In genomic region chr9:129145841-129146292, GRCh38 we compare ENCODE assay signal across 10 cellular contexts.
DNase-seq lines count a peak whose midpoint lies in the region; ATAC-seq and TF ChIP-seq lines count a peak whose summit lies in the region.
"Had no signal": no experiment of that assay in that cellular context is flagged by ENCODE, and none has a peak within 500 bp of the region (broad histone marks: within the 10 kb centered on the region; RNA-seq: fewer than 3 reads in every experiment).

No MANE protein-coding gene starts in this region.

- no peaks in the 10 kb centered on the region for H3K9me3 ChIP-seq in RWPE2 (ENCODE audit: severe bottlenecking)

- POLR2A ChIA-PET in AG04449 (lab: Yijun Ruan, JAX), result interaction anchor here (1.6 to 11.6 kb wide), 4 partner anchors 20 to 351 kb away, joined by 5 to 233 read pairs (median 8); partner anchors contain the start of gene IER5L

- CTCF ChIA-PET in AG04449 (lab: Yijun Ruan, JAX), result interaction anchor here (1.1 to 18.3 kb wide), 7 partner anchors 9 to 478 kb away, joined by 3 to 345 read pairs (median 5); partner anchors contain the start of gene IER5L

- TF ChIP-seq CTCF in AG04449 (IDR thresholded peaks at IDR 0.05; ENCODE audit: insufficient read depth, low read length, missing control alignments) (no peak), RWPE2 (IDR thresholded peaks at IDR 0.05; ENCODE audit: poor library complexity, severe bottlenecking) (no peak), foreskin fibroblast (IDR thresholded peaks at IDR 0.05; ENCODE audit: low read depth, low read length) (no peak)

- peaks cover 36% of the 10 kb centered on the region for H3K36me3 ChIP-seq in RWPE2 (ENCODE audit: low read depth)

- peak overlapping the region; percentile 28 for H3K27ac ChIP-seq in RWPE2 (ENCODE audit: poor library complexity, severe bottlenecking)

- H3K27me3 ChIP-seq in RWPE2 (ENCODE audit: insufficient read depth, poor library complexity, severe bottlenecking), result no peaks in the 10 kb centered on the region

- DNase-seq in AG04449 (ENCODE audit: low read depth, low spot score) (peak; percentile 56), RWPE2 (ENCODE audit: low spot score) (no peak), foreskin fibroblast (peak; percentile 87 to 92), non-pigmented ciliary epithelial cell (ENCODE audit: low read depth) (peak; percentile 76), DMS53 (lab: John Stamatoyannopoulos, UW) (no peak), NCI-H82 treated with DMSO at 0.1 percent for 48 hours (lab: John Stamatoyannopoulos, UW; ENCODE audit: unreplicated experiment) (no peak), NCI-H146 treated with DMSO at 0.1 percent for 48 hours (lab: John Stamatoyannopoulos, UW; ENCODE audit: unreplicated experiment) (no peak)
- DNase-seq: activated gamma-delta T cell treated with Interleukin-2 at 50 U/mL for 16 hours; CD4-positive, alpha-beta T cell had no signal

- ATAC-seq in RWPE2 (ENCODE audit: low read depth) (no peak), GM21526 (IDR thresholded peaks at IDR 0.05; ENCODE audit: low FRiP score, unreplicated experiment) (no peak)

- peaks cover 19% of the 10 kb centered on the region for H3K4me1 ChIP-seq in RWPE2 (ENCODE audit: insufficient read depth, poor library complexity, severe bottlenecking)

- H3K4me3 ChIP-seq in AG04449 (ENCODE audit: low read depth, low read length) (no peak overlapping the region), RWPE2 (ENCODE audit: severe bottlenecking) (no peak overlapping the region), foreskin fibroblast (ENCODE audit: low read depth in 1 of 2, low read length in 2 of 2) (no peak overlapping the region)

Comparison
In these comparisons a context has a peak if more than half of its experiments do, and no peak if none do; other contexts are left out.
1. DNase-seq: peak in AG04449 (single experiment), foreskin fibroblast (2 of 2) and non-pigmented ciliary epithelial cell (single experiment); none in RWPE2 (single experiment), DMS53 (single experiment), NCI-H82 treated with DMSO at 0.1 percent for 48 hours (single experiment) and NCI-H146 treated with DMSO at 0.1 percent for 48 hours (single experiment).